In genomic region chr15:65869127-65869953, GRCh38 we compare ENCODE assay signal across 8 cellular contexts. TPM values are rescaled to one million over a fixed set of nuclear protein-coding genes. Genes with fewer than 3 reads are reported as not detected.
DNase-seq lines count a peak whose midpoint lies in the region; FAIRE-seq and TF ChIP-seq lines count a peak whose summit lies in the region.

Gene RAB11A (plus strand): TSS chr15:65869491. CDS start chr15:65869586, 95 bp downstream.

- H4K91ac ChIP-seq in H9 (ENCODE audit: insufficient read length, low read depth, low read length) = no peak within 1 kb of the TSS

- H2BK5ac ChIP-seq in H9 (ENCODE audit: insufficient read length, low read length) = no peak within 1 kb of the TSS

- H3K4ac ChIP-seq in H9 (ENCODE audit: low read depth, low read length) = no peak within 1 kb of the TSS

- H3K4me2 ChIP-seq in H9 (ENCODE audit: insufficient read depth, insufficient read length, low read length) (peak within 1 kb of the TSS; percentile 85), neural cell (ENCODE audit: low read length) (no peak within 1 kb of the TSS)

- TF ChIP-seq RAD21 in neural cell (conservative IDR thresholded peaks at IDR 0.05) = peak; percentile 57

- no peak within 1 kb of the TSS for H4K8ac ChIP-seq in H9 (replicated peaks; ENCODE audit: insufficient read length, low read depth, low read length)

- TF ChIP-seq EP300 in neural cell (conservative IDR thresholded peaks at IDR 0.05; ENCODE audit: poor library complexity, severe bottlenecking) = peak; percentile 78
- TF ChIP-seq EP300 in stomach (IDR thresholded peaks at IDR 0.05) = no peak

- H3K4me1 ChIP-seq in H9 (ENCODE audit: insufficient read depth, low read length) (no peaks in the 10 kb centered on the region), stomach (peaks cover 9 to 41% (median 26%) of the 10 kb centered on the region in 4 donors)

- H3K79me1 ChIP-seq in H9 (ENCODE audit: insufficient read depth, low read depth, low read length, poor library complexity, severe bottlenecking) = no peaks in the 10 kb centered on the region

- H4K5ac ChIP-seq in H9 (ENCODE audit: insufficient read length, low read depth, low read length) = no peak within 1 kb of the TSS

- H3T11ph ChIP-seq in H9 (ENCODE audit: low read length) = no peak within 1 kb of the TSS

- peak within 1 kb of the TSS; percentile 92 for H3K18ac ChIP-seq in H9 (ENCODE audit: insufficient read length, low read depth, low read length)

- H3K4me3 ChIP-seq in neural cell (ENCODE audit: low read length) (peak within 1 kb of the TSS; percentile 97), stomach (peak within 1 kb of the TSS; percentile 74 to 93 (median 82))

- H3K23ac ChIP-seq in H9 (ENCODE audit: insufficient read length, low read depth, low read length) = no peak within 1 kb of the TSS

- peak; percentile 86 for FAIRE-seq in G401.6 (lab: Jason Lieb, UNC)

- no peak within 1 kb of the TSS for H2BK120ac ChIP-seq in H9 (ENCODE audit: low read depth, low read length, poor library complexity, severe bottlenecking)

- H3K4me1 Mint-ChIP-seq in H9 = peaks cover 13 to 15% of the 10 kb centered on the region in 2 experiments

- H3F3A ChIP-seq in neural cell (ENCODE audit: insufficient read depth, low read length, poor library complexity, severe bottlenecking) = peaks cover 9% of the 10 kb centered on the region

- H4K20me1 ChIP-seq in H9 (ENCODE audit: control insufficient read depth, insufficient read depth, insufficient read length) = no peaks in the 10 kb centered on the region
- no peaks in the 10 kb centered on the region for H4K20me1 ChIP-seq in neural cell (ENCODE audit: insufficient read depth)

- TF ChIP-seq CTCF in H9 (conservative IDR thresholded peaks at IDR 0.05) = peak; percentile 38; the same call in 2 of the 3 replicates
- TF ChIP-seq CTCF in neural cell (IDR thresholded peaks at IDR 0.05; ENCODE audit: poor library complexity, severe bottlenecking) = peak; percentile 73
- TF ChIP-seq CTCF in stomach (IDR thresholded peaks at IDR 0.05) = peak in 2 of 7 experiments; percentile 18 to 27

- H3K14ac ChIP-seq in H9 (ENCODE audit: insufficient read depth, low read length) = peak within 1 kb of the TSS; percentile 94

- no peak within 1 kb of the TSS for H2BK20ac ChIP-seq in H9 (ENCODE audit: low read depth, low read length, poor library complexity, severe bottlenecking)

- no peak within 1 kb of the TSS for H2AK5ac ChIP-seq in H9 (ENCODE audit: insufficient read length, low read length)

- H3K9ac ChIP-seq in H9 (ENCODE audit: extremely low read depth, insufficient read length, low read length) (peak within 1 kb of the TSS; percentile 86), neural cell (ENCODE audit: low read length) (peak within 1 kb of the TSS; percentile 99)

- H3K9me3 Mint-ChIP-seq in H9 = peaks cover 3 to 5% of the 10 kb centered on the region in 2 experiments; a peak in 3 of 5 replicates

- H2AFZ ChIP-seq in H9 (ENCODE audit: low read length) (no peak within 1 kb of the TSS), neural cell (ENCODE audit: low read depth, low read length) (peak within 1 kb of the TSS; percentile 71)

- DNase-seq in H9 (peak; percentile 97), M059J (ENCODE audit: low read depth) (peak; percentile 94), SHP77 (lab: John Stamatoyannopoulos, UW) (peak; percentile 98 to 99), fibroblast of the conjunctiva (ENCODE audit: low read depth) (peak; percentile 96), stomach (peak; percentile 96)
- peak; percentile 98 for DNase-seq in activated effector memory CD4-positive, alpha-beta T cell treated with anti-CD3 and anti-CD28 coated beads, Interleukin-2, amount 50 U/mL, for 16 hours

- H3K9me2 ChIP-seq in neural cell (ENCODE audit: insufficient read depth, low read length) = no peaks in the 10 kb centered on the region

- no CpG with 5 or more reads among the region's 62 CpGs for WGBS in H9 (ENCODE audit: extremely low coverage, insufficient read length, low lambda C conversion rate)
- 0 to 1% (median 0%) methylated on average over 59 to 62 of the region's 62 CpGs for WGBS in stomach, 5 donors

- no peak within 1 kb of the TSS for H2BK12ac ChIP-seq in H9 (ENCODE audit: insufficient read length, low read depth, low read length)

- no peak within 1 kb of the TSS for H3K56ac ChIP-seq in H9 (ENCODE audit: insufficient read length, low read depth, low read length)

- H3K4me3 Mint-ChIP-seq in H9 = peak within 1 kb of the TSS; percentile 100

- H3K36me3 ChIP-seq in neural cell (ENCODE audit: insufficient read depth, low read length) (no peaks in the 10 kb centered on the region), stomach (peaks cover 2 to 4% (median 3%) of the 10 kb centered on the region in 4 donors)

- no peaks in the 10 kb centered on the region for H3K27me3 ChIP-seq in H9 (ENCODE audit: insufficient read depth, low read length)
- H3K27me3 ChIP-seq in neural cell (ENCODE audit: insufficient read depth, low read depth, low read length) = no peaks in the 10 kb centered on the region
- H3K27me3 ChIP-seq in stomach = no peaks in the 10 kb centered on the region

- H3K9me3 ChIP-seq in H9 (ENCODE audit: control insufficient read depth, low read depth, low read length) = no peaks in the 10 kb centered on the region
- H3K9me3 ChIP-seq in neural cell (ENCODE audit: low read length) = no peaks in the 10 kb centered on the region
- no peaks in the 10 kb centered on the region for H3K9me3 ChIP-seq in stomach

- intact Hi-C loops in stomach (cut with DNase I; ENCODE audit: low total_unique reads) = loop anchor here (10.0 kb wide), 1 partner anchor 235 kb away; no protein-coding TSS in a partner anchor

- H3K79me2 ChIP-seq in H9 (ENCODE audit: insufficient read depth, low read length) (peaks cover 17% of the 10 kb centered on the region; the same call in 1 of the 2 replicates), neural cell (replicated peaks; ENCODE audit: insufficient read depth, low read length) (peaks cover 34% of the 10 kb centered on the region)

- H3K23me2 ChIP-seq in H9 (ENCODE audit: insufficient read length, low read depth, low read length, poor library complexity, severe bottlenecking) = peaks cover 4% of the 10 kb centered on the region

- H3K36me3 Mint-ChIP-seq in H9 (ENCODE audit: insufficient read depth in 1 of 3, low read depth in 3 of 3) = peaks cover 0 to 3% (median 1%) of the 10 kb centered on the region in 3 experiments; a peak in 4 of 7 replicates

- TF ChIP-seq POLR2A in stomach (IDR thresholded peaks at IDR 0.05) = peak in 2 of 4 donors; percentile 75 to 89

- H3K27ac ChIP-seq in H9 (ENCODE audit: insufficient read length, low read depth, low read length) (no peak within 1 kb of the TSS), neural cell (ENCODE audit: low read length) (peak within 1 kb of the TSS; percentile 98), stomach (peak within 1 kb of the TSS; percentile 95 to 99 (median 97))

- H3K27ac Mint-ChIP-seq in H9 = peak within 1 kb of the TSS; percentile 99 to 100 (median 99)

- H3K27me3 Mint-ChIP-seq in H9 (ENCODE audit: low read depth) = peaks cover 5% of the 10 kb centered on the region; the same call in 1 of the 2 replicates

- H2BK15ac ChIP-seq in H9 (ENCODE audit: low read depth, low read length) = no peak within 1 kb of the TSS

TF ChIP-seq in neural cell, 6 proteins besides CTCF, POLR2A, EP300 and RAD21:
- TF ChIP-seq EZH2 (IDR thresholded peaks at IDR 0.05; ENCODE audit: borderline replicate concordance, insufficient read depth, low read length, poor library complexity, severe bottlenecking) = no peak
- TF ChIP-seq TAF1 (IDR thresholded peaks at IDR 0.05; ENCODE audit: low read depth) = peak; percentile 81
- TF ChIP-seq MXI1 (conservative IDR thresholded peaks at IDR 0.05; ENCODE audit: poor library complexity, severe bottlenecking) = peak; percentile 88
- peak; percentile 71 for TF ChIP-seq SMC3 (conservative IDR thresholded peaks at IDR 0.05; ENCODE audit: poor library complexity)
- peak; percentile 77 for TF ChIP-seq REST (IDR thresholded peaks at IDR 0.05; ENCODE audit: borderline replicate concordance)
- peak; percentile 97 for TF ChIP-seq POLR2AphosphoS5 (IDR thresholded peaks at IDR 0.05)

RNA-seq across cellular contexts. Expression of gene RAB11A, which starts in this region (rescaled TPM):
- total RNA-seq in H9 (2021) (217 and 224 TPM in 2 replicates), stomach (100 to 1,000 TPM; 133 to 267 (median 172) TPM)
- 304 and 386 TPM in 2 replicates for total RNA-seq in M059J (2014; rRNA removed; shearing (Covaris generic))
- polyA plus RNA-seq in neural cell (600 and 620 TPM in 2 replicates), stomach (100 to 1,000 TPM; 129 to 360 (median 194) TPM)
- 187 and 322 TPM in 2 replicates for polyA minus RNA-seq in neural cell
